In genomic region chr4:82362565-82362964, GRCh38 we compare ENCODE assay signal across 1 cellular context.
TF ChIP-seq lines count a peak whose summit lies in the region.

No MANE protein-coding gene starts in this region.

TF ChIP-seq in H1, 55 proteins besides CTCF, POLR2A, EP300 and RAD21:
- TF ChIP-seq NANOG (IDR thresholded peaks at IDR 0.05; ENCODE audit: insufficient read depth, low read depth, low read length, poor library complexity, severe bottlenecking), result no peak
- no peak for TF ChIP-seq HDAC6 (IDR thresholded peaks at IDR 0.05; ENCODE audit: low read depth, low read length)
- TF ChIP-seq ATF3 (IDR thresholded peaks at IDR 0.05; ENCODE audit: insufficient read depth, low read depth, low read length), result no peak
- TF ChIP-seq HDAC2 (IDR thresholded peaks at IDR 0.05; ENCODE audit: borderline replicate concordance in 1 of 2, low read depth in 2 of 2, low read length in 2 of 2), result no peak
- peak; percentile 17; the same call in 1 of the 2 replicates for TF ChIP-seq POLR2AphosphoS5 (IDR thresholded peaks at IDR 0.05; ENCODE audit: low read depth, low read length)
- TF ChIP-seq SP4 (IDR thresholded peaks at IDR 0.05; ENCODE audit: low read length), result no peak
- no peak for TF ChIP-seq MAX (IDR thresholded peaks at IDR 0.05)
